Comparison of ENCODE assay signal across 11 cellular contexts in genomic region chr3:30645077-30645476, GRCh38. TPM values are rescaled to one million over a fixed set of nuclear protein-coding genes. Genes with fewer than 3 reads are reported as not detected.
DNase-seq lines count a peak whose midpoint lies in the region; ATAC-seq and TF ChIP-seq lines count a peak whose summit lies in the region.
"Had no signal": no experiment of that assay in that cellular context is flagged by ENCODE, and none has a peak within 500 bp of the region (broad histone marks: within the 10 kb centered on the region; RNA-seq: fewer than 3 reads in every experiment).

No MANE protein-coding gene starts in this region.

- H3K27ac Mint-ChIP-seq in IgD-negative memory B cell (peak overlapping the region; percentile 67 to 92 (median 83)), osteocyte (ENCODE audit: unreplicated experiment) (peak overlapping the region; percentile 19), neural progenitor cell (no peak overlapping the region)
- peak overlapping the region; percentile 84 for H3K27ac Mint-ChIP-seq in central memory CD8-positive, alpha-beta T cell (ENCODE audit: low read depth)

- peak overlapping the region in 3 of 4 donors; percentile 64 to 93 (median 78) for H3K4me3 Mint-ChIP-seq in IgD-negative memory B cell
- peak overlapping the region; percentile 78 for H3K4me3 Mint-ChIP-seq in central memory CD8-positive, alpha-beta T cell
- H3K4me3 Mint-ChIP-seq in osteocyte (ENCODE audit: unreplicated experiment): no peak overlapping the region
- H3K4me3 Mint-ChIP-seq in neural progenitor cell: no peak overlapping the region

- intact Hi-C loops in head of caudate nucleus (cut with DNase I): no loop called here

- H3K36me3 Mint-ChIP-seq in IgD-negative memory B cell: peaks cover 6% of the 10 kb centered on the region
- H3K36me3 Mint-ChIP-seq in central memory CD8-positive, alpha-beta T cell (ENCODE audit: insufficient read depth): peaks cover 47% of the 10 kb centered on the region
- H3K36me3 Mint-ChIP-seq in osteocyte (ENCODE audit: unreplicated experiment): peaks cover 30% of the 10 kb centered on the region
- peaks cover 35% of the 10 kb centered on the region for H3K36me3 Mint-ChIP-seq in neural progenitor cell

- H4K20me1 ChIP-seq in BLaER1 treated with 17β-estradiol and CSF1 and Interleukin-3, amounts not matched to agents 10 nM and 100 nM: peaks cover 0 to 64% (median 8%) of the 10 kb centered on the region in 11 experiments; a peak in 10 of 22 replicates
- H4K20me1 ChIP-seq in neural progenitor cell (ENCODE audit: low read depth): no peaks in the 10 kb centered on the region

- H3K9me3 Mint-ChIP-seq in IgD-negative memory B cell (no peaks in the 10 kb centered on the region), osteocyte (ENCODE audit: unreplicated experiment) (no peaks in the 10 kb centered on the region), neural progenitor cell (no peaks in the 10 kb centered on the region)
- H3K9me3 Mint-ChIP-seq in central memory CD8-positive, alpha-beta T cell: no peaks in the 10 kb centered on the region

- peak overlapping the region in 3 of 10 experiments; percentile 19 to 47 (median 22); a peak in 2 of 20 replicates for H3K4me3 ChIP-seq in BLaER1 treated with 17β-estradiol and CSF1 and Interleukin-3, amounts not matched to agents 10 nM and 100 nM
- no peak overlapping the region for H3K4me3 ChIP-seq in neural progenitor cell
- H3K4me3 ChIP-seq: cardiac muscle cell, esophagus squamous epithelium, skin epidermis had no signal

- H3K9ac ChIP-seq in BLaER1 treated with 17β-estradiol and CSF1 and Interleukin-3, amounts not matched to agents 10 nM and 100 nM: peak overlapping the region in 8 of 11 experiments; percentile 50 to 80 (median 70); a peak in 13 of 22 replicates
- no peak overlapping the region for H3K9ac ChIP-seq in neural progenitor cell

- H3K4me2 ChIP-seq in BLaER1 treated with 17β-estradiol and CSF1 and Interleukin-3, amounts not matched to agents 10 nM and 100 nM: peak overlapping the region; percentile 82 to 96 (median 91)
- H3K4me2 ChIP-seq in neural progenitor cell: no peak overlapping the region

- H3K9me3 ChIP-seq in BLaER1 treated with 17β-estradiol and CSF1 and Interleukin-3, amounts not matched to agents 10 nM and 100 nM (replicated peaks in 1 of 11): no peaks in the 10 kb centered on the region
- H3K9me3 ChIP-seq in neural progenitor cell (ENCODE audit: low read depth): no peaks in the 10 kb centered on the region
- H3K9me3 ChIP-seq: esophagus squamous epithelium had no signal

- peaks cover 73 to 83% (median 75%) of the 10 kb centered on the region in 3 donors for H3K4me1 Mint-ChIP-seq in IgD-negative memory B cell
- H3K4me1 Mint-ChIP-seq in central memory CD8-positive, alpha-beta T cell: peaks cover 76% of the 10 kb centered on the region
- peaks cover 38% of the 10 kb centered on the region for H3K4me1 Mint-ChIP-seq in osteocyte (ENCODE audit: unreplicated experiment)
- peaks cover 7% of the 10 kb centered on the region for H3K4me1 Mint-ChIP-seq in neural progenitor cell

- no peak for DNase-seq in central memory CD8-positive, alpha-beta T cell (ENCODE audit: low spot score in 2 of 2)
- DNase-seq in osteocyte (ENCODE audit: extremely low spot score, unreplicated experiment) (no peak), head of caudate nucleus (no peak), neural progenitor cell (ENCODE audit: low spot score) (no peak), NCI-H2227 treated with DMSO at 0.1 percent for 48 hours (lab: John Stamatoyannopoulos, UW) (no peak), activated gamma-delta T cell (lab: John Stamatoyannopoulos, UW) (no peak)
- DNase-seq: esophagus squamous epithelium had no signal

- no peak for TF ChIP-seq CTCF in osteocyte (IDR thresholded peaks at IDR 0.05)
- TF ChIP-seq CTCF in neural progenitor cell (IDR thresholded peaks at IDR 0.05): no peak

- H2AFZ ChIP-seq in neural progenitor cell (replicated peaks): no peak overlapping the region

- H3K4me1 ChIP-seq in BLaER1 treated with 17β-estradiol and CSF1 and Interleukin-3, amounts not matched to agents 10 nM and 100 nM: peaks cover 96 to 100% (median 99%) of the 10 kb centered on the region in 10 experiments
- H3K4me1 ChIP-seq in neural progenitor cell: peaks cover 10% of the 10 kb centered on the region

- H3K27me3 Mint-ChIP-seq in IgD-negative memory B cell (no peaks in the 10 kb centered on the region), osteocyte (ENCODE audit: unreplicated experiment) (no peaks in the 10 kb centered on the region), neural progenitor cell (ENCODE audit: insufficient read depth, low read depth) (peaks cover 2% of the 10 kb centered on the region)
- H3K27me3 Mint-ChIP-seq in central memory CD8-positive, alpha-beta T cell: no peaks in the 10 kb centered on the region

- H3F3A ChIP-seq in neural progenitor cell (ENCODE audit: low read depth): no peaks in the 10 kb centered on the region

- peaks cover 37 to 58% (median 46%) of the 10 kb centered on the region in 11 experiments for H3K36me3 ChIP-seq in BLaER1 treated with 17β-estradiol and CSF1 and Interleukin-3, amounts not matched to agents 10 nM and 100 nM
- no peaks in the 10 kb centered on the region for H3K36me3 ChIP-seq in neural progenitor cell

- peak overlapping the region in 10 of 11 experiments; percentile 66 to 94 (median 89); a peak in 19 of 22 replicates for H3K27ac ChIP-seq in BLaER1 treated with 17β-estradiol and CSF1 and Interleukin-3, amounts not matched to agents 10 nM and 100 nM
- H3K27ac ChIP-seq in neural progenitor cell: no peak overlapping the region
- H3K27ac ChIP-seq: cardiac muscle cell had no signal

- no peak for ATAC-seq in central memory CD8-positive, alpha-beta T cell (replicated peaks; ENCODE audit: extremely low read depth, poor library complexity, severe bottlenecking)

- H3K79me2 ChIP-seq in neural progenitor cell (ENCODE audit: low read depth): no peaks in the 10 kb centered on the region

- no peaks in the 10 kb centered on the region for H3K27me3 ChIP-seq in BLaER1 treated with 17β-estradiol and CSF1 and Interleukin-3, amounts not matched to agents 10 nM and 100 nM
- no peaks in the 10 kb centered on the region for H3K27me3 ChIP-seq in neural progenitor cell
- H3K27me3 ChIP-seq: cardiac muscle cell, esophagus squamous epithelium had no signal

RNA-seq across cellular contexts. Expression of gene TGFBR2, which starts 38.7 kb away (rescaled TPM):
- 76.8 TPM for polyA plus RNA-seq in IgD-negative memory B cell
- total RNA-seq in osteocyte: 71.5 and 72.1 TPM in 2 replicates
- total RNA-seq in neural progenitor cell (ENCODE audit: low replicate concordance): 5.8 and 7.3 TPM in 2 replicates

Comparison
In these comparisons a context has a peak if more than half of its experiments do, and no peak if none do; other contexts are left out.
1. H3K4me3 Mint-ChIP-seq: peak in IgD-negative memory B cell (3 of 4) and central memory CD8-positive, alpha-beta T cell (single experiment); none in osteocyte (single experiment) and neural progenitor cell (single experiment).